In the genomic region with DNA sequence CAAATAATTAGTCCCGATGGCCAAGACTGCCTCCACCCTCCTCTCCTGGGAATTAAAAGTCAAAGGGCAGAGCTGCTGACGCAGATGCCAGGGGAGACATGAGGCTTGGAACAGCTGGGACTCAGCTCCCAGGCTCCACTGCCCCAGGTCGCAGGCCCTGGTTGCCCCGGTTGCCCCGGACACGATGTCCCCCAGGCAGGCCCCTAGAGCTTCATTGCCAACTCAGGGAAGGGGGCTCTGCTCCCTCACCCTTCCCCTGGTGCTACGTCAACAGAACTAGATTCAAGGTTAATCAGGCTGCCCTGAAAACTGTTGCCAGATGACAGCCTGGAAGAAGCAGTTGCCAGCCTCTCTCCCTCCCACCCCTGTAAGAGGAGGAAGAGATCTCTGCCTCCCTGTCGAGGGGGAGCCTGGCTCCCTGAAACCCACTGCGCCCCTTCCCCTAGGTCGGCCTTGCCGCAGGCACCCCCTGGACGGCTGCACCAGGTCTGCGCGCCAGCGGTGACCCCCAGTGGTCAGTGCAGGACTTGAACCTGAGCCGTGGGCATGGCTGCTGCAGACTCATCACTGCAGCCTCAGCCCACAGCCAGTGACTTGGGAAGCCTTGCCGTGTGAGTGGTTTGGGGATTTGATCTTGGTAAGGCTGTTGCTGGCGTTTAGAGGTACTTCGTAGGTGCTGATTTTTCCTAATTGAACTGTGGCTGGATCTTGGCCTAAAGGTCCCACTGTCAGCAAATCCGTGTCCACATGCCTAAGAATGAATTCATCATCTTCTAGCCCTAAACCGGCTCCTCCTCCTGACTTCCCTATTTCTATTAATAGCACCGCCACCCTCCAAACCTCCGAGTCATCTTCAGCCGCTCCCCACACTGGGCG, we compare ENCODE assay signal across 1 cellular context.
TF ChIP-seq lines count a peak whose summit lies in the region.

No MANE protein-coding gene starts in this region.

TF ChIP-seq in SK-N-SH, 30 proteins besides CTCF, POLR2A, EP300 and RAD21 (continued from another document):
- TF ChIP-seq, protein P1, sequence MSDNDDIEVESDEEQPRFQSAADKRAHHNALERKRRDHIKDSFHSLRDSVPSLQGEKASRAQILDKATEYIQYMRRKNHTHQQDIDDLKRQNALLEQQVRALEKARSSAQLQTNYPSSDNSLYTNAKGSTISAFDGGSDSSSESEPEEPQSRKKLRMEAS (IDR thresholded peaks at IDR 0.05; ENCODE audit: low read depth) = peak; percentile 69
- TF ChIP-seq TEAD4 (IDR thresholded peaks at IDR 0.05; ENCODE audit: borderline replicate concordance, insufficient read depth) = no peak
- TF ChIP-seq SMC3 (IDR thresholded peaks at IDR 0.05; ENCODE audit: low read depth, low read length) = peak; percentile 98
- no peak for TF ChIP-seq GABPA (IDR thresholded peaks at IDR 0.05; ENCODE audit: low read depth)
- TF ChIP-seq MEF2A (IDR thresholded peaks at IDR 0.05; ENCODE audit: borderline replicate concordance, low read depth) = peak; percentile 96; the same call in 1 of the 2 replicates
- TF ChIP-seq CHD2 (IDR thresholded peaks at IDR 0.05; ENCODE audit: low read length, partially characterized antibody) = peak; percentile 50
- TF ChIP-seq TCF12 (IDR thresholded peaks at IDR 0.05) = no peak
- TF ChIP-seq RXRA (IDR thresholded peaks at IDR 0.05; ENCODE audit: borderline replicate concordance, low read depth) = no peak
TF ChIP-seq in SK-N-SH: peak in this region for 11.
